8 cellular contexts compared by ENCODE assay signal in genomic region chr7:121081327-121081936, GRCh38.
DNase-seq lines count a peak whose midpoint lies in the region; ATAC-seq and TF ChIP-seq lines count a peak whose summit lies in the region.

No MANE protein-coding gene starts in this region.

- H3K36me3 Mint-ChIP-seq in MCF 10A (ENCODE audit: insufficient read depth, unreplicated experiment): no peaks in the 10 kb centered on the region

- peak; percentile 74 for ATAC-seq in GM19455 (IDR thresholded peaks at IDR 0.05; ENCODE audit: unreplicated experiment)
- ATAC-seq in HG03457 (IDR thresholded peaks at IDR 0.05; ENCODE audit: unreplicated experiment): peak; percentile 79

- peak; percentile 52 for TF ChIP-seq CTCF in MCF 10A (IDR thresholded peaks at IDR 0.05; ENCODE audit: unreplicated experiment)
- TF ChIP-seq CTCF in tibial nerve (IDR thresholded peaks at IDR 0.05): peak; percentile 57 to 83 (median 72)

- H3K27me3 Mint-ChIP-seq in MCF 10A (ENCODE audit: insufficient read depth, unreplicated experiment): no peaks in the 10 kb centered on the region

- H3K27ac ChIP-seq in tibial nerve: no peak overlapping the region

- H3K27me3 ChIP-seq in tibial nerve: no peaks in the 10 kb centered on the region

- no peak overlapping the region for H3K27ac Mint-ChIP-seq in MCF 10A (ENCODE audit: low read depth, unreplicated experiment)

- H3K9me3 ChIP-seq in tibial nerve: no peaks in the 10 kb centered on the region

- no TSS peak for BruUV-seq in MCF 10A (replicated peaks; lab: Mats Ljungman, UMichigan)

- peak in 1 of 2 donors; percentile 13 for TF ChIP-seq POLR2A in tibial nerve (IDR thresholded peaks at IDR 0.05)

- H3K4me1 Mint-ChIP-seq in MCF 10A (ENCODE audit: insufficient read depth, unreplicated experiment): peaks cover 29% of the 10 kb centered on the region

- 48 to 50% methylated on average over 3 of the region's 3 CpGs for WGBS in tibial nerve, 2 donors

- no peak overlapping the region for H3K4me3 ChIP-seq in tibial nerve

- intact Hi-C loops in MCF 10A (cut with micrococcal nuclease): loop anchor here (1.0 kb wide), 1 partner anchor 94 kb away; no protein-coding TSS in a partner anchor

- CTCF ChIA-PET in MCF 10A (lab: Yijun Ruan, JAX): interaction anchor here (0.6 to 5.9 kb wide), 26 partner anchors 9 to 1411 kb away, joined by 3 to 69 read pairs (median 4); partner anchors contain the start of gene CPED1

- no peak overlapping the region for H3K4me3 Mint-ChIP-seq in MCF 10A (ENCODE audit: unreplicated experiment)

- peaks cover 0 to 26% (median 3%) of the 10 kb centered on the region in 4 donors for H3K4me1 ChIP-seq in tibial nerve

- no peaks in the 10 kb centered on the region for H3K9me3 Mint-ChIP-seq in MCF 10A (ENCODE audit: unreplicated experiment)

- POLR2A ChIA-PET in MCF 10A (lab: Yijun Ruan, JAX): interaction anchor here (0.8 kb wide), 1 partner anchor 315 kb away, joined by 4 read pairs; the partner anchor contains the start of gene FAM3C

- DNase-seq in DMS53 treated with DMSO at 0.1 percent for 48 hours (lab: John Stamatoyannopoulos, UW; ENCODE audit: unreplicated experiment) (peak; percentile 85), NCI-H69 (lab: John Stamatoyannopoulos, UW) (peak; percentile 79), MCF 10A (ENCODE audit: unreplicated experiment) (peak; percentile 71), left kidney (ENCODE audit: low read depth, low spot score) (peak; percentile 84), tibial nerve (ENCODE audit: low spot score in 2 of 2) (peak in 1 of 2 donors; percentile 30), COLO668 (lab: John Stamatoyannopoulos, UW; ENCODE audit: unreplicated experiment) (no peak)

- peak; percentile 41 to 65 for TF ChIP-seq EP300 in tibial nerve (IDR thresholded peaks at IDR 0.05)

- H3K36me3 ChIP-seq in tibial nerve: no peaks in the 10 kb centered on the region
